Comparison of ENCODE assay signal across 14 cellular contexts in the genomic region with DNA sequence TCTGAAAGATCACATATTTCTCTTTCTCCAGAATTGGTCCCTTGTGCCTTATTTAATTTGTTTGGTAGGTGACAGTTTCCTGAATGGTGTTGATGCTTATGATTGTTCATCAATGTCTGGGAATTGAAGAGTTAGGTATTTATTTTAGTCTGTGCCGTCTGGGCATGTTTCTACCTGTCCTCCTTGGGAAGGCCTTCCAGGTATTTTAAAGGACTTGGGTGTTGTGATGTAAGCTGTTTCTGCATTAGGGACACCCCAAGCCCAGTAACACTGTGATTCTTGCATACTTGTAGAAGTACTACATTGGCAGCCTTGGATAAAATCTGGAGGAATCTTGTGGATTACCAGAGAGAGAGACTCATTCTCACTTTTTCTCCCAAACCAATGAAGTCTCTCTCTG.
DNase-seq lines count a peak whose midpoint lies in the region; ATAC-seq, FAIRE-seq and TF ChIP-seq lines count a peak whose summit lies in the region.
"Had no signal": no experiment of that assay in that cellular context is flagged by ENCODE, and none has a peak within 500 bp of the region (broad histone marks: within the 10 kb centered on the region; RNA-seq: fewer than 3 reads in every experiment).

No MANE protein-coding gene starts in this region.

- peak overlapping the region; percentile 53; the same call in 1 of the 2 replicates for H3K27ac Mint-ChIP-seq in GM23338
- no peak overlapping the region for H3K27ac Mint-ChIP-seq in neural progenitor cell
- H3K27ac Mint-ChIP-seq: B cell; CD4-positive, alpha-beta T cell had no signal

- H3K27me3 ChIP-seq in cardiac muscle cell (no peaks in the 10 kb centered on the region), GM23338 (ENCODE audit: insufficient read depth) (no peaks in the 10 kb centered on the region), bronchial epithelial cell (ENCODE audit: control insufficient read depth, insufficient read depth, low read length) (no peaks in the 10 kb centered on the region), neural progenitor cell (no peaks in the 10 kb centered on the region)

- H3K4me2 ChIP-seq in GM23338 (no peak overlapping the region), neural progenitor cell (no peak overlapping the region)

- H3K4me1 ChIP-seq in cardiac muscle cell (ENCODE audit: low read depth) (peaks cover 17% of the 10 kb centered on the region), GM23338 (ENCODE audit: insufficient read depth) (peaks cover 17% of the 10 kb centered on the region; the same call in 1 of the 2 replicates), neural progenitor cell (peaks cover 11% of the 10 kb centered on the region)

- peaks cover 9% of the 10 kb centered on the region; the same call in 1 of the 2 replicates for H3K9me2 ChIP-seq in GM23338 (ENCODE audit: insufficient read depth)

- H3K36me3 ChIP-seq in cardiac muscle cell (no peaks in the 10 kb centered on the region), GM23338 (ENCODE audit: insufficient read depth) (no peaks in the 10 kb centered on the region), bronchial epithelial cell (ENCODE audit: control insufficient read depth, insufficient read depth, low read length) (no peaks in the 10 kb centered on the region), neural progenitor cell (no peaks in the 10 kb centered on the region)

- H3K4me1 Mint-ChIP-seq in GM23338 (peaks cover 10% of the 10 kb centered on the region), neural progenitor cell (peaks cover 5% of the 10 kb centered on the region)
- H3K4me1 Mint-ChIP-seq: B cell had no signal

- H3K36me3 Mint-ChIP-seq in GM23338 (ENCODE audit: low read depth), result peaks cover 5% of the 10 kb centered on the region; the same call in 1 of the 3 replicates
- H3K36me3 Mint-ChIP-seq in neural progenitor cell, result peaks cover 2% of the 10 kb centered on the region

- intact Hi-C loops in left cardiac atrium (cut with DNase I), result no loop called here

- H3K27ac ChIP-seq in cardiac muscle cell (peak overlapping the region; percentile 82), GM23338 (ENCODE audit: low read depth) (no peak overlapping the region), neural progenitor cell (no peak overlapping the region)
- H3K27ac ChIP-seq: HL-60 had no signal

- DNase-seq in cardiac muscle cell (ENCODE audit: low read depth in 1 of 2, low spot score in 1 of 2), result no peak
- DNase-seq in left cardiac atrium, result no peak
- no peak for DNase-seq in GM23338 (ENCODE audit: low spot score)
- peak; percentile 76 for DNase-seq in bronchial epithelial cell (ENCODE audit: low read depth)
- DNase-seq in neural progenitor cell (ENCODE audit: low spot score), result no peak
- no peak for DNase-seq in AG20443 (ENCODE audit: low spot score)
- DNase-seq: ACHN; Calu3; CD4-positive, alpha-beta T cell; DMS 273 treated with DMSO at 0.1 percent for 48 hours; H7 had no signal

- H3K9ac ChIP-seq in neural progenitor cell, result no peak overlapping the region

- H3K4me3 Mint-ChIP-seq in GM23338 (no peak overlapping the region), neural progenitor cell (no peak overlapping the region)
- H3K4me3 Mint-ChIP-seq: B cell; CD4-positive, alpha-beta T cell had no signal

- H3K9me3 ChIP-seq in cardiac muscle cell (ENCODE audit: low read depth) (no peaks in the 10 kb centered on the region), neural progenitor cell (ENCODE audit: low read depth) (no peaks in the 10 kb centered on the region)

- H4K20me1 ChIP-seq in GM23338 (replicated peaks; ENCODE audit: insufficient read depth), result no peaks in the 10 kb centered on the region
- no peaks in the 10 kb centered on the region for H4K20me1 ChIP-seq in neural progenitor cell (ENCODE audit: low read depth)

- H2AFZ ChIP-seq in GM23338 (peak overlapping the region; percentile 75; the same call in 1 of the 2 replicates), neural progenitor cell (replicated peaks) (peak overlapping the region; percentile 57)

- no peaks in the 10 kb centered on the region for H3K79me2 ChIP-seq in GM23338 (replicated peaks; ENCODE audit: insufficient read depth)
- no peaks in the 10 kb centered on the region for H3K79me2 ChIP-seq in neural progenitor cell (ENCODE audit: low read depth)

- no peak for FAIRE-seq in bronchial epithelial cell (lab: Jason Lieb, UNC)

- no peak for ATAC-seq in left cardiac atrium
- ATAC-seq in GM23338, result no peak
- ATAC-seq in HG03342 (IDR thresholded peaks at IDR 0.05; ENCODE audit: unreplicated experiment), result no peak

- H3F3A ChIP-seq in GM23338 (replicated peaks; ENCODE audit: low read depth), result no peaks in the 10 kb centered on the region
- H3F3A ChIP-seq in neural progenitor cell (ENCODE audit: low read depth), result no peaks in the 10 kb centered on the region

- H3K27me3 Mint-ChIP-seq in GM23338 (ENCODE audit: insufficient read depth, low read depth, poor library complexity) (peaks cover 2% of the 10 kb centered on the region), neural progenitor cell (ENCODE audit: insufficient read depth, low read depth) (no peaks in the 10 kb centered on the region)
- H3K27me3 Mint-ChIP-seq: B cell; CD4-positive, alpha-beta T cell had no signal

- H3K4me3 ChIP-seq in cardiac muscle cell (no peak overlapping the region), GM23338 (no peak overlapping the region), bronchial epithelial cell (ENCODE audit: low read depth, low read length) (no peak overlapping the region), neural progenitor cell (no peak overlapping the region)

- H3K9me3 Mint-ChIP-seq in GM23338 (peaks cover 9% of the 10 kb centered on the region; the same call in 2 of the 3 replicates), neural progenitor cell (peaks cover 9% of the 10 kb centered on the region)

- TF ChIP-seq CTCF in cardiac muscle cell (IDR thresholded peaks at IDR 0.05; ENCODE audit: low read depth, low read length) (no peak), GM23338 (conservative IDR thresholded peaks at IDR 0.05; ENCODE audit: low read depth in 2 of 2) (no peak), bronchial epithelial cell (IDR thresholded peaks at IDR 0.05; ENCODE audit: insufficient read depth, low read length, severe bottlenecking) (no peak), neural progenitor cell (IDR thresholded peaks at IDR 0.05) (no peak)

TF ChIP-seq in GM23338, 12 proteins besides CTCF, POLR2A, EP300 and RAD21 (continues in another document):
- TF ChIP-seq ZNF331 (CRISPR knock-in tag; IDR thresholded peaks at IDR 0.05; ENCODE audit: low read depth) (no peak), JUNB (IDR thresholded peaks at IDR 0.05; ENCODE audit: unreplicated experiment) (no peak), POLR2AphosphoS5 (IDR thresholded peaks at IDR 0.05; ENCODE audit: low read depth) (no peak), ZNF114 (CRISPR knock-in tag; IDR thresholded peaks at IDR 0.05) (no peak), CREB1 (CRISPR knock-in tag; IDR thresholded peaks at IDR 0.05; ENCODE audit: low read depth) (no peak)
